ENCODE assay signal across 7 cellular contexts in genomic region chr2:189783451-189783926, GRCh38. TPM values are rescaled to one million over a fixed set of nuclear protein-coding genes. Genes with fewer than 3 reads are reported as not detected.
DNase-seq lines count a peak whose midpoint lies in the region; ATAC-seq and TF ChIP-seq lines count a peak whose summit lies in the region.

No MANE protein-coding gene starts in this region.

- H2AFZ ChIP-seq in osteoblast (ENCODE audit: low read length): peak overlapping the region; percentile 94

- H3K36me3 ChIP-seq in osteoblast (ENCODE audit: insufficient read depth, low read length): peaks cover 32% of the 10 kb centered on the region

- ATAC-seq in GM21576 (IDR thresholded peaks at IDR 0.05; ENCODE audit: unreplicated experiment): peak; percentile 28

- no peak for TF ChIP-seq CTCF in VCaP (conservative IDR thresholded peaks at IDR 0.05)
- TF ChIP-seq CTCF in fibroblast of villous mesenchyme (IDR thresholded peaks at IDR 0.05; ENCODE audit: insufficient read depth, low read depth, low read length): no peak
- no peak for TF ChIP-seq CTCF in osteoblast (IDR thresholded peaks at IDR 0.05; ENCODE audit: extremely low read depth, low read depth, low read length)

- H3K27ac ChIP-seq in VCaP (peak overlapping the region; percentile 88), osteoblast (ENCODE audit: low read depth, low read length) (peak overlapping the region; percentile 95)

- DNase-seq in GM03348 (ENCODE audit: low spot score) (peak; percentile 34), HuH-7 (ENCODE audit: low spot score) (peak; percentile 22), fibroblast of villous mesenchyme (ENCODE audit: low read depth) (peak; percentile 54), osteoblast (ENCODE audit: insufficient read length, low spot score, missing footprints) (no peak)
- no peak for DNase-seq in stimulated activated CD4-positive, alpha-beta T cell treated with anti-CD3 and anti-CD28 coated beads, Interleukin-4, amount 100 ng/mL, for 24 hours

- peak overlapping the region; percentile 84 for H3K4me2 ChIP-seq in osteoblast (ENCODE audit: insufficient read depth, low read length)

- H3K4me3 ChIP-seq in fibroblast of villous mesenchyme (ENCODE audit: low read depth, low read length) (peak overlapping the region; percentile 87), osteoblast (ENCODE audit: insufficient read depth, low read length) (peak overlapping the region; percentile 85)

- H3K27me3 ChIP-seq in osteoblast (ENCODE audit: insufficient read depth, low read length): no peaks in the 10 kb centered on the region

- H3K4me1 ChIP-seq in osteoblast (ENCODE audit: insufficient read depth, low read length): peaks cover 18% of the 10 kb centered on the region

- H4K20me1 ChIP-seq in osteoblast (ENCODE audit: insufficient read depth, low read length): no peaks in the 10 kb centered on the region

- peaks cover 90% of the 10 kb centered on the region for H3K79me2 ChIP-seq in osteoblast (ENCODE audit: insufficient read depth, low read length)

- no peaks in the 10 kb centered on the region for H3K9me3 ChIP-seq in osteoblast (ENCODE audit: low read depth, low read length)

RNA-seq across cellular contexts. Expression of gene ORMDL1, which starts 0.7 kb away (rescaled TPM):
- total RNA-seq in fibroblast of villous mesenchyme: 32.9 and 57.4 TPM in 2 replicates
- 42.3 and 46.3 TPM in 2 replicates for total RNA-seq in osteoblast

RNA-seq across cellular contexts. Expression of gene PMS1, which starts 0.8 kb away (rescaled TPM):
- total RNA-seq in fibroblast of villous mesenchyme (19.3 and 40.2 TPM in 2 replicates), osteoblast (29.3 and 30.6 TPM in 2 replicates)

RNA-seq across cellular contexts. Expression of gene OSGEPL1, which starts 20.9 kb away (rescaled TPM):
- total RNA-seq in fibroblast of villous mesenchyme: 7.4 and 12.5 TPM in 2 replicates
- total RNA-seq in osteoblast: 7.2 and 9.4 TPM in 2 replicates

Comparison
In these comparisons a context has a peak if more than half of its experiments do, and no peak if none do; other contexts are left out.
1. DNase-seq: peak in GM03348 (single experiment), HuH-7 (single experiment) and fibroblast of villous mesenchyme (single experiment); none in osteoblast (single experiment) and stimulated activated CD4-positive, alpha-beta T cell treated with anti-CD3 and anti-CD28 coated beads, Interleukin-4, amount 100 ng/mL, for 24 hours (single experiment).